34 cellular contexts compared by ENCODE assay signal in the genomic region with DNA sequence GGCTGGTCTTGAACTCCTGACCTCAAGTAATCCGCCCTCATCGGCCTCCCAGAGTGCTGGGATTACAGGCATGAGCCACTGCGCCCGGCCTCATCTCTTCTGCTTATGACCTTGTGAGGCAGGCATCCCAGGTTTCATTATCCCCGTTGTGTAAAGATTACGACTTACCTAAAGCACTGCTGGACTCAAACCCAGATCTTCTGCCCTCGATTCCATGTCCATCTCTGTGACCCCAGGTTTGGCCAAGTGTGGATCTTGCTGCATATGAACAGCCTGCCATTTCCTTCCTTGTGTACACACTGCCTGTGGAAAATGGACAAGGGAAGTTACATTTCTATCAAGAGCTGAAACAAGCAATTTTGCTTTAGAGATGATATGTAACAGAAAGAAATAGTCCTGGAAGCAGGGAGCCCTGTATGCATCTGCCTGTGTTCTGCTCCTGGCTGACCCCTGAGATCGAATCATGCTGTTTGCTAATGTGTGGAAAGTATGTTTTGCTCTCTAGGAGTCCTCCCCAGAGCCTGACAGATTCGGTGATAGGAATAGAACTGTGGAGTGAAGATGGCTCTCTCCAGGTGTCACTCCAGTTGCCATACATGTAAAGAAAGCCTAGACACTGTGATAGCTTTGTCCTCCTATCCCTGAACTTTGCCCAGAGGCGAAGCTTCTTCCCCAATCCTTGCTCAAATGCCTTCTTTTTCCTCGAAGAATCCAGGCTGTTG. TPM values are rescaled to one million over a fixed set of nuclear protein-coding genes. Genes with fewer than 3 reads are reported as not detected.
A peak's percentile ranks its signal among the peaks of the same experiment; 100 is the strongest.
DNase-seq lines count a peak whose midpoint lies in the region; ATAC-seq, FAIRE-seq and TF ChIP-seq lines count a peak whose summit lies in the region.
"Had no signal": no experiment of that assay in that cellular context is flagged by ENCODE, and none has a peak within 500 bp of the region (broad histone marks: within the 10 kb centered on the region; RNA-seq: fewer than 3 reads in every experiment).

No MANE protein-coding gene starts in this region.

- no peak overlapping the region for H3K4me3 ChIP-seq in K562
- H3K4me3 ChIP-seq: colonic mucosa, lung, psoas muscle had no signal

- H3K4me1 ChIP-seq in K562 (replicated peaks in 1 of 2; ENCODE audit: control insufficient read depth in 2 of 2, insufficient read depth in 2 of 2, low read length in 2 of 2): peaks cover 3 to 9% of the 10 kb centered on the region in 2 experiments
- H3K4me1 ChIP-seq: BE2C, colonic mucosa, psoas muscle had no signal

- no peak overlapping the region for H3K27ac ChIP-seq in K562 (ENCODE audit: extremely low read depth, low read depth, low read length)
- H3K27ac ChIP-seq: brain microvascular endothelial cell, colonic mucosa, psoas muscle had no signal

- no peaks in the 10 kb centered on the region for H3K9me1 ChIP-seq in K562 (ENCODE audit: control insufficient read depth, insufficient read depth, low read length)

- no peaks in the 10 kb centered on the region for H3K36me3 Mint-ChIP-seq in activated T-cell treated with anti-CD3 and anti-CD28 coated beads, Interleukin-2, amount 50 U/mL, for 24 hours (ENCODE audit: low read depth)
- H3K36me3 Mint-ChIP-seq in stimulated activated memory B cell treated with anti-CD40 and anti-IgM and Interleukin-4, amounts not matched to agents 10 μg/mL and 1 μg/mL and 100 μg/mL, for 72 hours: no peaks in the 10 kb centered on the region
- H3K36me3 Mint-ChIP-seq: stimulated activated naive B cell treated with anti-CD40 and anti-IgM and Interleukin-4, amounts not matched to agents 10 μg/mL and 1 μg/mL and 100 μg/mL, for 72 hours had no signal

- H3K4me1 Mint-ChIP-seq in activated T-cell treated with anti-CD3 and anti-CD28 coated beads, Interleukin-2, amount 50 U/mL, for 24 hours (ENCODE audit: low read depth): peaks cover 16% of the 10 kb centered on the region
- no peaks in the 10 kb centered on the region for H3K4me1 Mint-ChIP-seq in stimulated activated memory B cell treated with anti-CD40 and anti-IgM and Interleukin-4, amounts not matched to agents 10 μg/mL and 1 μg/mL and 100 μg/mL, for 72 hours

- no peak for TF ChIP-seq RAD21 in K562 (CRISPR knock-in tag; conservative IDR thresholded peaks at IDR 0.05 in 1 of 2, IDR thresholded peaks at IDR 0.05 in 1 of 2)

- no peak overlapping the region for H3K9ac ChIP-seq in K562 (ENCODE audit: insufficient read depth in 1 of 2, low read depth in 2 of 2, low read length in 2 of 2)

- POLR2A ChIA-PET in K562 (lab: Yijun Ruan, JAX): interaction anchor here (0.6 to 1.9 kb wide), 4 partner anchors 9 to 111 kb away, joined by 3 to 4 read pairs (median 4); no protein-coding TSS in a partner anchor

- TF ChIP-seq EP300 in K562 (IDR thresholded peaks at IDR 0.05; ENCODE audit: low read length): no peak

- intact Hi-C loops in K562 (cut with micrococcal nuclease): no loop called here

- no peak overlapping the region for H3K4me3 Mint-ChIP-seq in activated T-cell treated with anti-CD3 and anti-CD28 coated beads, Interleukin-2, amount 50 U/mL, for 24 hours
- H3K4me3 Mint-ChIP-seq in stimulated activated memory B cell treated with anti-CD40 and anti-IgM and Interleukin-4, amounts not matched to agents 10 μg/mL and 1 μg/mL and 100 μg/mL, for 72 hours: no peak overlapping the region
- H3K4me3 Mint-ChIP-seq: activated T-helper 1 cell treated with anti-CD3 and anti-CD28 coated beads, Interleukin-12 subunit alpha, Interleukin-12 subunit beta, Interleukin-2, Interleukin-4 antibody, amounts not matched to agents 30 ng/mL and 10 ng/mL and 1 ng/mL, durations not matched to agents 14 hours and 24 hours and 36 hours; effector memory CD8-positive, alpha-beta T cell; stimulated activated naive B cell treated with anti-CD40 and anti-IgM and Interleukin-4, amounts not matched to agents 10 μg/mL and 1 μg/mL and 100 μg/mL, for 72 hours had no signal

- no peak for DNase-seq in activated T-cell treated with anti-CD3 and anti-CD28 coated beads, Interleukin-2, amount 50 U/mL, for 24 hours
- no peak for DNase-seq in activated T-cell treated with anti-CD3 and anti-CD28 coated beads for 4 hours
- no peak for DNase-seq in K562 (ENCODE audit: extremely low read depth in 1 of 4, low spot score in 3 of 4)
- no peak for DNase-seq in activated CD4-positive, alpha-beta T cell treated with anti-CD3 and anti-CD28 coated beads, Interleukin-2, amount 50 U/mL, for 1 hour
- DNase-seq in AG08395 (ENCODE audit: low spot score): no peak
- DNase-seq: 8988T; activated CD8-positive, alpha-beta memory T cell treated with anti-CD3 and anti-CD28 coated beads for 24 hours; BE2C; brain microvascular endothelial cell; Caco-2; colonic mucosa; DND-41; effector memory CD8-positive, alpha-beta T cell; GOT3; Kasumi-1; kidney; NCI-H1048; NCI-H1930; NCI-H345; NCI-H774; OCI-M1; psoas muscle; small intestine; stimulated activated CD4-positive, alpha-beta T cell treated with anti-CD3 and anti-CD28 coated beads, Interleukin-2, amount 100 ng/mL, for 24 hours; stimulated activated naive B cell treated with anti-CD40 and anti-IgM and Interleukin-4, amounts not matched to agents 10 μg/mL and 1 μg/mL and 100 μg/mL, for 72 hours had no signal

- no peaks in the 10 kb centered on the region for H3K79me2 ChIP-seq in K562 (ENCODE audit: control insufficient read depth, insufficient read depth, low read length)

- FAIRE-seq in K562 (lab: Jason Lieb, UNC): no peak
- FAIRE-seq: frontal cortex, HTR-8/SVneo, kidney, small intestine had no signal

- no peaks in the 10 kb centered on the region for H3K9me3 Mint-ChIP-seq in activated T-cell treated with anti-CD3 and anti-CD28 coated beads, Interleukin-2, amount 50 U/mL, for 24 hours
- H3K9me3 Mint-ChIP-seq in stimulated activated memory B cell treated with anti-CD40 and anti-IgM and Interleukin-4, amounts not matched to agents 10 μg/mL and 1 μg/mL and 100 μg/mL, for 72 hours: peaks cover 7% of the 10 kb centered on the region

- no peaks in the 10 kb centered on the region for H3K27me3 Mint-ChIP-seq in activated T-cell treated with anti-CD3 and anti-CD28 coated beads, Interleukin-2, amount 50 U/mL, for 24 hours
- peaks cover 7% of the 10 kb centered on the region for H3K27me3 Mint-ChIP-seq in stimulated activated memory B cell treated with anti-CD40 and anti-IgM and Interleukin-4, amounts not matched to agents 10 μg/mL and 1 μg/mL and 100 μg/mL, for 72 hours
- H3K27me3 Mint-ChIP-seq: effector memory CD8-positive, alpha-beta T cell; stimulated activated naive B cell treated with anti-CD40 and anti-IgM and Interleukin-4, amounts not matched to agents 10 μg/mL and 1 μg/mL and 100 μg/mL, for 72 hours had no signal

- no peaks in the 10 kb centered on the region for H3K27me3 ChIP-seq in K562 (ENCODE audit: control insufficient read depth in 2 of 2, insufficient read depth in 2 of 2, low read length in 2 of 2)
- H3K27me3 ChIP-seq: BE2C, brain microvascular endothelial cell, colonic mucosa had no signal

- BruUV-seq in K562 (replicated peaks; lab: Mats Ljungman, UMichigan): no TSS peak

- H2AFZ ChIP-seq in K562 (ENCODE audit: low read depth, low read length): peak overlapping the region; percentile 53; the same call in 1 of the 2 replicates

- CTCF ChIA-PET in K562 (lab: Yijun Ruan, JAX; ENCODE audit: low intra/inter-chr PET ratio): no interaction called here

- peaks cover 4% of the 10 kb centered on the region; the same call in 1 of the 2 replicates for H3K9me3 ChIP-seq in K562 (replicated peaks; ENCODE audit: control insufficient read depth, insufficient read depth, low read depth, low read length)
- H3K9me3 ChIP-seq: BE2C, Caco-2, colonic mucosa had no signal

- H3K36me3 ChIP-seq in K562 (ENCODE audit: control insufficient read depth, insufficient read depth, low read length): no peaks in the 10 kb centered on the region
- H3K36me3 ChIP-seq: BE2C, brain microvascular endothelial cell, colonic mucosa had no signal

- ATAC-seq in HG03342 (IDR thresholded peaks at IDR 0.05; ENCODE audit: unreplicated experiment): peak; percentile 18
- peak; percentile 38; the same call in 2 of the 3 replicates for ATAC-seq in K562
- ATAC-seq in stimulated activated memory B cell treated with anti-CD40 and anti-IgM and Interleukin-4, amounts not matched to agents 10 μg/mL and 1 μg/mL and 100 μg/mL, for 72 hours: peak; percentile 29
- ATAC-seq in HG03280 (IDR thresholded peaks at IDR 0.05; ENCODE audit: unreplicated experiment): no peak
- ATAC-seq: effector memory CD8-positive, alpha-beta T cell; esophagus mucosa; psoas muscle; Right ventricle myocardium inferior had no signal

- in situ Hi-C loops in K562 (cut with MboI): no loop called here

- H3K4me2 ChIP-seq in K562 (ENCODE audit: insufficient read depth, low read length): no peak overlapping the region

- peak overlapping the region; percentile 47 for H3K27ac Mint-ChIP-seq in activated T-cell treated with anti-CD3 and anti-CD28 coated beads, Interleukin-2, amount 50 U/mL, for 24 hours
- H3K27ac Mint-ChIP-seq in stimulated activated memory B cell treated with anti-CD40 and anti-IgM and Interleukin-4, amounts not matched to agents 10 μg/mL and 1 μg/mL and 100 μg/mL, for 72 hours: no peak overlapping the region
- H3K27ac Mint-ChIP-seq: activated T-helper 1 cell treated with anti-CD3 and anti-CD28 coated beads, Interleukin-12 subunit alpha, Interleukin-12 subunit beta, Interleukin-2, Interleukin-4 antibody, amounts not matched to agents 30 ng/mL and 10 ng/mL and 1 ng/mL, durations not matched to agents 14 hours and 24 hours and 36 hours; stimulated activated naive B cell treated with anti-CD40 and anti-IgM and Interleukin-4, amounts not matched to agents 10 μg/mL and 1 μg/mL and 100 μg/mL, for 72 hours had no signal

- no peaks in the 10 kb centered on the region for H4K20me1 ChIP-seq in K562 (replicated peaks; ENCODE audit: control insufficient read depth, insufficient read depth, low read length)

- TF ChIP-seq CTCF in K562 (IDR thresholded peaks at IDR 0.05 in 2 of 3, conservative IDR thresholded peaks at IDR 0.05 in 1 of 3; ENCODE audit: insufficient read depth in 2 of 3, low read depth in 1 of 3, low read length in 3 of 3): no peak

- no peak for TF ChIP-seq POLR2A in K562 (conservative IDR thresholded peaks at IDR 0.05)

- WGBS in K562 (ENCODE audit: insufficient coverage, low coverage, missing lambda C conversion rate): 49% methylated on average over 11 of the region's 11 CpGs

RNA-seq across cellular contexts. Expression of gene LIPC, which starts 11.8 kb away (rescaled TPM):
- 0.42 TPM in 1 of 2 replicates, not detected in the other for total RNA-seq in K562 (2011; cell fraction: chromatin; rRNA removed; ENCODE audit: low replicate concordance)
- 0.17 and 0.26 TPM in 2 replicates for total RNA-seq in K562 (2011; cell fraction: nucleolus; rRNA removed)
- total RNA-seq in K562 (2011; cell fraction: nucleoplasm; rRNA removed): 0.15 and 0.92 TPM in 2 replicates
- 0.08 TPM in 1 of 2 replicates, not detected in the other for total RNA-seq in K562 (2014; rRNA removed)
- total RNA-seq in K562 (2014; rRNA removed; fragmentation: Illumina TruSeq; extraction: Trizol): 0.07 and 0.29 TPM in 2 replicates
- total RNA-seq in K562 (2015; rRNA removed; fragmentation: Illumina TruSeq; extraction: Trizol): 0.15 and 0.33 TPM in 2 replicates
- total RNA-seq in K562 (2021): 0.13 and 0.27 TPM in 2 replicates
- polyA plus RNA-seq in K562 (2011; rRNA removed): 0.11 and 0.12 TPM in 2 replicates
- 0.16 TPM in 1 of 2 replicates, not detected in the other for polyA plus RNA-seq in K562 (2011; cell fraction: cytosol; rRNA removed)
- 0.14 and 0.36 TPM in 2 replicates for polyA plus RNA-seq in K562 (2011; cell fraction: nucleus; rRNA removed)
- polyA plus RNA-seq in K562 (2012): 0.76 and 4.9 TPM in 2 replicates
- 0.09 and 0.14 TPM in 2 replicates for polyA plus RNA-seq in K562 (2014; fragmentation: Illumina TruSeq; extraction: Trizol)
- under 1 TPM in 1 of 2 experiments, not detected in 1; 0.07 TPM for polyA plus RNA-seq in K562 (2014; fragmentation: Nextera tagmentation; extraction: Ambion mirVana)
- polyA plus RNA-seq in K562 (2014; rRNA removed): 0.35 and 0.41 TPM in 2 replicates
- 0.11 and 0.12 TPM in 2 replicates for polyA minus RNA-seq in K562 (2011; rRNA and poly(A)+ RNA removed)
- not detected in 2 replicates for polyA minus RNA-seq in K562 (2011; cell fraction: cytosol; rRNA and poly(A)+ RNA removed)
- polyA minus RNA-seq in K562 (2011; cell fraction: nucleus; rRNA and poly(A)+ RNA removed): 0.13 and 0.22 TPM in 2 replicates
- total RNA-seq: esophagus mucosa, frontal cortex, psoas muscle had no signal
